In genomic region chr19:16143399-16144215, GRCh38 we compare ENCODE assay signal across 9 cellular contexts. TPM values are rescaled to one million over a fixed set of nuclear protein-coding genes. Genes with fewer than 3 reads are reported as not detected.
DNase-seq lines count a peak whose midpoint lies in the region; ATAC-seq and TF ChIP-seq lines count a peak whose summit lies in the region.
"Had no signal": no experiment of that assay in that cellular context is flagged by ENCODE, and none has a peak within 500 bp of the region (broad histone marks: within the 10 kb centered on the region; RNA-seq: fewer than 3 reads in every experiment).

HSH2D (plus strand) TSS chr19:16143685; CDS start chr19:16148751, 5,066 bp downstream.

- 68 to 72% methylated on average over 7 to 13 of the region's 13 CpGs for WGBS in endodermal cell (ENCODE audit: insufficient coverage in 1 of 2, insufficient read length in 1 of 2), 2 experiments

- no peaks in the 10 kb centered on the region for H4K20me1 ChIP-seq in MM.1S (ENCODE audit: insufficient read depth, low read length)

- no peak within 1 kb of the TSS for H3K4me3 ChIP-seq in Caco-2 (ENCODE audit: low read depth, low read length)
- peak within 1 kb of the TSS; percentile 92 for H3K4me3 ChIP-seq in MM.1S (ENCODE audit: low read length)
- no peak within 1 kb of the TSS for H3K4me3 ChIP-seq in endodermal cell (ENCODE audit: low read length)

- H3K27me3 ChIP-seq in Caco-2 (replicated peaks; ENCODE audit: control insufficient read depth, insufficient read depth, low read length) (no peaks in the 10 kb centered on the region), MM.1S (replicated peaks; ENCODE audit: insufficient read depth, low read length) (no peaks in the 10 kb centered on the region), endodermal cell (ENCODE audit: control insufficient read depth, insufficient read depth, low read length, poor library complexity, severe bottlenecking) (no peaks in the 10 kb centered on the region)

- no peaks in the 10 kb centered on the region for H3K27me3 Mint-ChIP-seq in Caco-2 (ENCODE audit: insufficient read depth, unreplicated experiment)
- H3K27me3 Mint-ChIP-seq in endodermal cell (ENCODE audit: insufficient read depth), result peaks cover 5% of the 10 kb centered on the region
- peaks cover 19% of the 10 kb centered on the region for H3K27me3 Mint-ChIP-seq in nephron progenitor cell (ENCODE audit: low read depth, poor library complexity)

- no peaks in the 10 kb centered on the region for H3K9me2 ChIP-seq in MM.1S (replicated peaks; ENCODE audit: insufficient read depth, low read length)

- TF ChIP-seq CTCF in Caco-2 (IDR thresholded peaks at IDR 0.05; ENCODE audit: insufficient read depth in 1 of 2, low read depth in 1 of 2, low read length in 1 of 2, severe bottlenecking in 1 of 2, unreplicated experiment in 1 of 2) (no peak), MM.1S (IDR thresholded peaks at IDR 0.05; ENCODE audit: low read length) (no peak), endodermal cell (conservative IDR thresholded peaks at IDR 0.05) (no peak), nephron progenitor cell (IDR thresholded peaks at IDR 0.05) (no peak)

- peak within 1 kb of the TSS; percentile 98 for H3K9ac ChIP-seq in MM.1S (ENCODE audit: low read length)
- H3K9ac ChIP-seq in endodermal cell (ENCODE audit: extremely low read depth, low read length, poor library complexity, severe bottlenecking), result no peak within 1 kb of the TSS

- H3K36me3 Mint-ChIP-seq in Caco-2 (ENCODE audit: insufficient read depth, unreplicated experiment) (peaks cover 5% of the 10 kb centered on the region), endodermal cell (ENCODE audit: low read depth) (no peaks in the 10 kb centered on the region), nephron progenitor cell (ENCODE audit: low read depth) (no peaks in the 10 kb centered on the region)

- intact Hi-C loops in Caco-2 (cut with micrococcal nuclease; ENCODE audit: unreplicated experiment), result no loop called here

- H3K36me3 ChIP-seq in Caco-2 (ENCODE audit: control insufficient read depth, insufficient read depth, low read length) (no peaks in the 10 kb centered on the region), MM.1S (replicated peaks; ENCODE audit: insufficient read depth, low read length) (no peaks in the 10 kb centered on the region), endodermal cell (ENCODE audit: control insufficient read depth, insufficient read depth, low read length) (no peaks in the 10 kb centered on the region)

- peaks cover 48% of the 10 kb centered on the region for H3K79me2 ChIP-seq in MM.1S (ENCODE audit: low read length)

- peak; percentile 60 for ATAC-seq in GM21360 (IDR thresholded peaks at IDR 0.05; ENCODE audit: unreplicated experiment)

- H3K4me1 Mint-ChIP-seq in Caco-2 (ENCODE audit: low read depth, unreplicated experiment) (peaks cover 14% of the 10 kb centered on the region), endodermal cell (peaks cover 2% of the 10 kb centered on the region), nephron progenitor cell (no peaks in the 10 kb centered on the region)

- peak within 1 kb of the TSS; percentile 98 for H3K27ac ChIP-seq in MM.1S (ENCODE audit: low read length)
- no peak within 1 kb of the TSS for H3K27ac ChIP-seq in endodermal cell (ENCODE audit: low read depth, low read length)

- H3K9me3 ChIP-seq in Caco-2 (no peaks in the 10 kb centered on the region), MM.1S (replicated peaks; ENCODE audit: insufficient read depth, low read length) (no peaks in the 10 kb centered on the region), endodermal cell (ENCODE audit: control insufficient read depth, low read length) (no peaks in the 10 kb centered on the region)

- H2AFZ ChIP-seq in MM.1S (ENCODE audit: low read length), result no peak within 1 kb of the TSS

- POLR2A ChIA-PET in Caco-2 (lab: Charles Lee), result interaction anchor here (0.9 kb wide), 1 partner anchor 42 kb away, joined by 14 read pairs; the partner anchor contains the start of gene FAM32A

- H3K4me1 ChIP-seq in Caco-2 (peaks cover 5% of the 10 kb centered on the region; the same call in 1 of the 2 replicates), MM.1S (ENCODE audit: low read length) (peaks cover 46% of the 10 kb centered on the region), endodermal cell (ENCODE audit: control insufficient read depth, insufficient read depth, low read length) (no peaks in the 10 kb centered on the region)

- peak within 1 kb of the TSS; percentile 86 for H3K4me2 ChIP-seq in MM.1S (ENCODE audit: low read depth, low read length)

- H3F3A ChIP-seq in MM.1S (ENCODE audit: insufficient read depth, low read length), result peaks cover 73% of the 10 kb centered on the region

- CTCF ChIA-PET in Caco-2 (lab: Charles Lee), result no interaction called here

- H3K27ac Mint-ChIP-seq in Caco-2 (ENCODE audit: unreplicated experiment) (peak within 1 kb of the TSS; percentile 28), endodermal cell (peak within 1 kb of the TSS; percentile 78), nephron progenitor cell (no peak within 1 kb of the TSS)

- no peak within 1 kb of the TSS for H3K4me3 Mint-ChIP-seq in Caco-2 (ENCODE audit: unreplicated experiment)
- H3K4me3 Mint-ChIP-seq in endodermal cell, result peak within 1 kb of the TSS; percentile 25
- no peak within 1 kb of the TSS for H3K4me3 Mint-ChIP-seq in nephron progenitor cell

- BruUV-seq in Caco-2 (replicated peaks; lab: Mats Ljungman, UMichigan), result no TSS peak

- DNase-seq in Caco-2, result peak; percentile 41 to 73
- peak; percentile 99 for DNase-seq in MM.1S
- DNase-seq in activated CD4-positive, alpha-beta T cell treated with anti-CD3 and anti-CD28 coated beads for 4 hours, result peak; percentile 76 to 78
- DNase-seq in endodermal cell, result peak; percentile 87
- peak; percentile 66 to 71 for DNase-seq in stimulated activated CD4-positive, alpha-beta T cell treated with anti-CD3 and anti-CD28 coated beads, Interleukin-15, amount 100 ng/mL, for 48 hours (ENCODE audit: low read depth in 2 of 2)
- no peak for DNase-seq in nephron progenitor cell
- DNase-seq in HuH-7 (ENCODE audit: low spot score), result no peak

- H3K9me3 Mint-ChIP-seq in Caco-2 (ENCODE audit: unreplicated experiment) (no peaks in the 10 kb centered on the region), endodermal cell (no peaks in the 10 kb centered on the region), nephron progenitor cell (no peaks in the 10 kb centered on the region)

RNA-seq across cellular contexts. Expression of gene HSH2D, which starts in this region (rescaled TPM):
- total RNA-seq in Caco-2 (2022) (0.23 and 0.35 TPM in 2 replicates), endodermal cell (under 1 TPM; 0.66 to 0.68 TPM)
- polyA plus RNA-seq in endodermal cell (2013, experiment 1 of 2), result 0.14 TPM
- polyA plus RNA-seq in endodermal cell (2013, experiment 2 of 2), result not detected
- total RNA-seq: lung microvascular endothelial cell had no signal

Comparison
In these comparisons a context has a peak if more than half of its experiments do, and no peak if none do; other contexts are left out.
1. Peak in DNase-seq in Caco-2; RNA of the gene not detected or under 1 TPM.
2. Peak in DNase-seq in endodermal cell; RNA of the gene not detected or under 1 TPM.
3. DNase-seq: peak in MM.1S (single experiment), activated CD4-positive, alpha-beta T cell treated with anti-CD3 and anti-CD28 coated beads for 4 hours (2 of 2) and stimulated activated CD4-positive, alpha-beta T cell treated with anti-CD3 and anti-CD28 coated beads, Interleukin-15, amount 100 ng/mL, for 48 hours (2 of 2); none in nephron progenitor cell (single experiment) and HuH-7 (single experiment).